Comparison of ENCODE assay signal across 16 cellular contexts in genomic region chr3:179760944-179761343, GRCh38.
A peak's percentile ranks its signal among the peaks of the same experiment; 100 is the strongest.
DNase-seq lines count a peak whose midpoint lies in the region; ATAC-seq and TF ChIP-seq lines count a peak whose summit lies in the region.
"Had no signal": no experiment of that assay in that cellular context is flagged by ENCODE, and none has a peak within 500 bp of the region (broad histone marks: within the 10 kb centered on the region; RNA-seq: fewer than 3 reads in every experiment).

No MANE protein-coding gene starts in this region.

- no peak overlapping the region for H3K27ac ChIP-seq in HL-60 (replicated peaks)
- H3K27ac ChIP-seq: ascending aorta, gastroesophageal sphincter had no signal

- H3K4me3 ChIP-seq in HL-60 (replicated peaks; ENCODE audit: insufficient read depth, low read length) (no peak overlapping the region), fibroblast of pulmonary artery (replicated peaks; ENCODE audit: low read depth, low read length) (no peak overlapping the region)
- H3K4me3 ChIP-seq: ascending aorta, gastroesophageal sphincter had no signal

- H3K27me3 Mint-ChIP-seq in activated CD4-positive, alpha-beta memory T cell treated with anti-CD3 and anti-CD28 coated beads for 36 hours: no peaks in the 10 kb centered on the region

- H3K4me3 Mint-ChIP-seq in activated CD4-positive, alpha-beta memory T cell treated with anti-CD3 and anti-CD28 coated beads for 36 hours: no peak overlapping the region

- DNase-seq in A172 (ENCODE audit: low spot score) (peak; percentile 94), HL-60 (ENCODE audit: low read depth in 1 of 2, low spot score in 1 of 2) (peak; percentile 2 to 49), fibroblast of pulmonary artery (ENCODE audit: low read depth) (peak; percentile 78), AML-193 (lab: John Stamatoyannopoulos, UW) (no peak), NCI-H2029 treated with DMSO at 0.1 percent for 48 hours (lab: John Stamatoyannopoulos, UW) (no peak)
- DNase-seq in activated CD4-positive, alpha-beta memory T cell treated with anti-CD3 and anti-CD28 coated beads for 36 hours: no peak
- DNase-seq in NK-92 treated with Interleukin-12 subunit alpha and Interleukin-12 subunit beta, amount 100 ng/mL, for 24 hours (lab: John Stamatoyannopoulos, UW): no peak
- DNase-seq: activated CD8-positive, alpha-beta memory T cell treated with anti-CD3 and anti-CD28 coated beads, Interleukin-2, amount 50 U/mL, for 48 hours; NCI-H748 treated with DMSO at 0.1 percent for 48 hours; stimulated activated CD4-positive, alpha-beta T cell treated with anti-CD3 and anti-CD28 coated beads, Interleukin-2, amount 100 ng/mL, for 24 hours; stimulated activated naive CD8-positive, alpha-beta T cell treated with anti-CD3 and anti-CD28 coated beads, Interleukin-15, Interleukin-2, amounts not matched to agents 100 U/mL and 50 U/mL, for 24 hours; T1000 had no signal

- CTCF ChIA-PET in activated CD4-positive, alpha-beta memory T cell treated with anti-CD3 and anti-CD28 coated beads for 36 hours (lab: Charles Lee): interaction anchor here (0.8 kb wide), 1 partner anchor 111 kb away, joined by 3 read pairs; no protein-coding TSS in a partner anchor

- POLR2A ChIA-PET in activated CD4-positive, alpha-beta memory T cell treated with anti-CD3 and anti-CD28 coated beads for 36 hours (lab: Charles Lee): no interaction called here

- H3K27me3 ChIP-seq in HL-60 (ENCODE audit: insufficient read depth, poor library complexity, severe bottlenecking): no peaks in the 10 kb centered on the region
- H3K27me3 ChIP-seq: ascending aorta, gastroesophageal sphincter had no signal

- TF ChIP-seq CTCF in HL-60 (IDR thresholded peaks at IDR 0.05; ENCODE audit: insufficient read depth, low read length): no peak
- no peak for TF ChIP-seq CTCF in fibroblast of pulmonary artery (IDR thresholded peaks at IDR 0.05; ENCODE audit: low read length, missing control alignments)

- H3K9me3 Mint-ChIP-seq in activated CD4-positive, alpha-beta memory T cell treated with anti-CD3 and anti-CD28 coated beads for 36 hours: no peaks in the 10 kb centered on the region

- intact Hi-C loops in activated CD4-positive, alpha-beta memory T cell treated with anti-CD3 and anti-CD28 coated beads for 36 hours (cut with micrococcal nuclease): no loop called here

- H3K4me1 Mint-ChIP-seq in activated CD4-positive, alpha-beta memory T cell treated with anti-CD3 and anti-CD28 coated beads for 36 hours (ENCODE audit: low read depth): no peaks in the 10 kb centered on the region

- ATAC-seq in SK-N-SH treated with all-trans-retinoic acid at 6 μM for 48 hours: peak; percentile 41
- ATAC-seq: gastroesophageal sphincter; left lobe of liver; stimulated activated naive CD8-positive, alpha-beta T cell treated with anti-CD3 and anti-CD28 coated beads, Interleukin-15, Interleukin-2, amounts not matched to agents 100 U/mL and 50 U/mL, for 24 hours had no signal

- H3K27ac Mint-ChIP-seq in activated CD4-positive, alpha-beta memory T cell treated with anti-CD3 and anti-CD28 coated beads for 36 hours: no peak overlapping the region

- H3K36me3 Mint-ChIP-seq in activated CD4-positive, alpha-beta memory T cell treated with anti-CD3 and anti-CD28 coated beads for 36 hours: peaks cover 50% of the 10 kb centered on the region

TF ChIP-seq in SK-N-SH treated with all-trans-retinoic acid at 6 μM for 48 hours, 23 proteins besides CTCF, POLR2A, EP300 and RAD21:
- no peak for TF ChIP-seq OSR1 (CRISPR knock-in tag; IDR thresholded peaks at IDR 0.05)
- TF ChIP-seq ARNTL (CRISPR knock-in tag; IDR thresholded peaks at IDR 0.05; ENCODE audit: borderline replicate concordance, low read depth): no peak
- no peak for TF ChIP-seq GLIS3 (CRISPR knock-in tag; IDR thresholded peaks at IDR 0.05)
- TF ChIP-seq, protein P1, sequence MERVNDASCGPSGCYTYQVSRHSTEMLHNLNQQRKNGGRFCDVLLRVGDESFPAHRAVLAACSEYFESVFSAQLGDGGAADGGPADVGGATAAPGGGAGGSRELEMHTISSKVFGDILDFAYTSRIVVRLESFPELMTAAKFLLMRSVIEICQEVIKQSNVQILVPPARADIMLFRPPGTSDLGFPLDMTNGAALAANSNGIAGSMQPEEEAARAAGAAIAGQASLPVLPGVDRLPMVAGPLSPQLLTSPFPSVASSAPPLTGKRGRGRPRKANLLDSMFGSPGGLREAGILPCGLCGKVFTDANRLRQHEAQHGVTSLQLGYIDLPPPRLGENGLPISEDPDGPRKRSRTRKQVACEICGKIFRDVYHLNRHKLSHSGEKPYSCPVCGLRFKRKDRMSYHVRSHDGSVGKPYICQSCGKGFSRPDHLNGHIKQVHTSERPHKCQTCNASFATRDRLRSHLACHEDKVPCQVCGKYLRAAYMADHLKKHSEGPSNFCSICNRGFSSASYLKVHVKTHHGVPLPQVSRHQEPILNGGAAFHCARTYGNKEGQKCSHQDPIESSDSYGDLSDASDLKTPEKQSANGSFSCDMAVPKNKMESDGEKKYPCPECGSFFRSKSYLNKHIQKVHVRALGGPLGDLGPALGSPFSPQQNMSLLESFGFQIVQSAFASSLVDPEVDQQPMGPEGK (CRISPR knock-in tag; IDR thresholded peaks at IDR 0.05; ENCODE audit: borderline replicate concordance): no peak
- TF ChIP-seq, protein P2, sequence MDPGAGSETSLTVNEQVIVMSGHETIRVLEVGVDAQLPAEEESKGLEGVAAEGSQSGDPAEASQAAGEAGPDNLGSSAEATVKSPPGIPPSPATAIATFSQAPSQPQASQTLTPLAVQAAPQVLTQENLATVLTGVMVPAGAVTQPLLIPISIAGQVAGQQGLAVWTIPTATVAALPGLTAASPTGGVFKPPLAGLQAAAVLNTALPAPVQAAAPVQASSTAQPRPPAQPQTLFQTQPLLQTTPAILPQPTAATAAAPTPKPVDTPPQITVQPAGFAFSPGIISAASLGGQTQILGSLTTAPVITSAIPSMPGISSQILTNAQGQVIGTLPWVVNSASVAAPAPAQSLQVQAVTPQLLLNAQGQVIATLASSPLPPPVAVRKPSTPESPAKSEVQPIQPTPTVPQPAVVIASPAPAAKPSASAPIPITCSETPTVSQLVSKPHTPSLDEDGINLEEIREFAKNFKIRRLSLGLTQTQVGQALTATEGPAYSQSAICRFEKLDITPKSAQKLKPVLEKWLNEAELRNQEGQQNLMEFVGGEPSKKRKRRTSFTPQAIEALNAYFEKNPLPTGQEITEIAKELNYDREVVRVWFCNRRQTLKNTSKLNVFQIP (CRISPR knock-in tag; IDR thresholded peaks at IDR 0.05; ENCODE audit: borderline replicate concordance, low read depth): no peak
- no peak for TF ChIP-seq TOX (CRISPR knock-in tag; IDR thresholded peaks at IDR 0.05; ENCODE audit: borderline replicate concordance)
- TF ChIP-seq ZNF565 (CRISPR knock-in tag; conservative IDR thresholded peaks at IDR 0.05; ENCODE audit: low read depth): no peak
- TF ChIP-seq TCF4 (CRISPR knock-in tag; IDR thresholded peaks at IDR 0.05; ENCODE audit: borderline replicate concordance): no peak
- TF ChIP-seq ZFP30 (CRISPR knock-in tag; IDR thresholded peaks at IDR 0.05): no peak
- no peak for TF ChIP-seq ZNF70 (CRISPR knock-in tag; IDR thresholded peaks at IDR 0.05)

Comparison
In these comparisons a context has a peak if more than half of its experiments do, and no peak if none do; other contexts are left out.
1. DNase-seq: peak in A172 (single experiment), HL-60 (2 of 2) and fibroblast of pulmonary artery (single experiment); none in activated CD4-positive, alpha-beta memory T cell treated with anti-CD3 and anti-CD28 coated beads for 36 hours (single experiment), AML-193 (0 of 2), NK-92 treated with Interleukin-12 subunit alpha and Interleukin-12 subunit beta, amount 100 ng/mL, for 24 hours (single experiment) and NCI-H2029 treated with DMSO at 0.1 percent for 48 hours (single experiment).